In genomic region chr4:140149851-140150635, GRCh38 we compare ENCODE assay signal across 8 cellular contexts. TPM values are rescaled to one million over a fixed set of nuclear protein-coding genes. Genes with fewer than 3 reads are reported as not detected.
DNase-seq lines count a peak whose midpoint lies in the region; ATAC-seq, FAIRE-seq and TF ChIP-seq lines count a peak whose summit lies in the region.

No MANE protein-coding gene starts in this region.

- peak overlapping the region; percentile 94 for H3K9ac ChIP-seq in adipocyte (ENCODE audit: low read length)

- peak overlapping the region; percentile 96 for H3K4me3 ChIP-seq in adipocyte (ENCODE audit: low read length)
- peak overlapping the region; percentile 35 to 92 (median 83) for H3K4me3 ChIP-seq in heart left ventricle
- peak overlapping the region; percentile 52 to 69 (median 66) for H3K4me3 ChIP-seq in pancreas

- TF ChIP-seq CTCF in heart left ventricle (IDR thresholded peaks at IDR 0.05): peak in 5 of 12 donors; percentile 7 to 16 (median 9)
- no peak for TF ChIP-seq CTCF in pancreas (IDR thresholded peaks at IDR 0.05)

- FAIRE-seq in pancreas (lab: Jason Lieb, UNC): no peak

- H3K4me1 ChIP-seq in adipocyte (ENCODE audit: control insufficient read depth, insufficient read depth, low read length) (peaks cover 12% of the 10 kb centered on the region), heart left ventricle (peaks cover 0 to 14% (median 8%) of the 10 kb centered on the region in 12 donors), pancreas (peaks cover 13 to 31% (median 25%) of the 10 kb centered on the region in 3 donors)

- peak; percentile 13 for ATAC-seq in SK-N-SH treated with all-trans-retinoic acid at 6 μM for 48 hours
- peak in 2 of 4 donors; percentile 19 to 36 for ATAC-seq in heart left ventricle
- peak; percentile 19 to 30 (median 19) for ATAC-seq in pancreas
- ATAC-seq in GM18517 (IDR thresholded peaks at IDR 0.05; ENCODE audit: unreplicated experiment): no peak

- H3K9me3 ChIP-seq in adipocyte (ENCODE audit: control insufficient read depth, low read length) (no peaks in the 10 kb centered on the region), heart left ventricle (no peaks in the 10 kb centered on the region), pancreas (no peaks in the 10 kb centered on the region)

- intact Hi-C loops in heart left ventricle (cut with DNase I): loop anchor here (1.0 to 10.0 kb wide), 24 partner anchors 53 to 495 kb away; partner anchors contain the start of gene MGST2 (in 3 of the 10)
- intact Hi-C loops in pancreas (cut with DNase I): loop anchor here in 1 of 3 donors (10.0 kb wide), 1 partner anchor 105 kb away; no protein-coding TSS in a partner anchor

- 1% methylated on average over 20 of the region's 20 CpGs for WGBS in heart left ventricle, 4 donors
- 0% methylated on average over 20 of the region's 20 CpGs for WGBS in pancreas, 2 donors

- H3K27ac ChIP-seq in heart left ventricle: peak overlapping the region; percentile 90 to 100 (median 98)
- H3K27ac ChIP-seq in pancreas: peak overlapping the region; percentile 75 to 99 (median 95)

- H3K27me3 ChIP-seq in adipocyte (replicated peaks; ENCODE audit: control insufficient read depth, insufficient read depth, low read length): no peaks in the 10 kb centered on the region
- H3K27me3 ChIP-seq in heart left ventricle: no peaks in the 10 kb centered on the region
- H3K27me3 ChIP-seq in pancreas: no peaks in the 10 kb centered on the region

- TF ChIP-seq POLR2A in heart left ventricle (IDR thresholded peaks at IDR 0.05): no peak

- DNase-seq in Daoy (ENCODE audit: low read depth) (peak; percentile 58), Kasumi-1 (lab: John Stamatoyannopoulos, UW) (peak; percentile 55 to 63), adipocyte (ENCODE audit: low read depth) (peak; percentile 76), heart left ventricle (peak; percentile 76 to 85 (median 79)), pancreas (peak; percentile 76 to 86 (median 80)), ureter (ENCODE audit: low spot score) (peak; percentile 89)

- H3K36me3 ChIP-seq in adipocyte (ENCODE audit: control insufficient read depth, insufficient read depth, low read length, severe bottlenecking) (no peaks in the 10 kb centered on the region), heart left ventricle (no peaks in the 10 kb centered on the region), pancreas (no peaks in the 10 kb centered on the region)

TF ChIP-seq in SK-N-SH treated with all-trans-retinoic acid at 6 μM for 48 hours, 23 proteins besides CTCF, POLR2A, EP300 and RAD21:
- TF ChIP-seq SNAI2 (CRISPR knock-in tag; IDR thresholded peaks at IDR 0.05) (no peak), CSRNP3 (CRISPR knock-in tag; IDR thresholded peaks at IDR 0.05) (no peak), PPARA (CRISPR knock-in tag; IDR thresholded peaks at IDR 0.05; ENCODE audit: borderline replicate concordance) (no peak), ZNF8 (CRISPR knock-in tag; IDR thresholded peaks at IDR 0.05) (no peak), ESRRG (CRISPR knock-in tag; IDR thresholded peaks at IDR 0.05) (no peak), CREB5 (CRISPR knock-in tag; IDR thresholded peaks at IDR 0.05; ENCODE audit: low read depth) (no peak), ZC3H10 (CRISPR knock-in tag; IDR thresholded peaks at IDR 0.05) (no peak)

RNA-seq across cellular contexts. Expression of gene MAML3, which starts 3.9 kb away (rescaled TPM):
- 2.1 and 2.7 TPM in 2 replicates for total RNA-seq in Daoy (2014; rRNA removed; shearing (Covaris generic))
- total RNA-seq in heart left ventricle: 1 to 10 TPM; 1.7 to 5.9 (median 3.1) TPM
- polyA plus RNA-seq in heart left ventricle: 1 to 10 TPM in 1 of 2 donors, under 1 TPM in 1; 0.76 to 2.2 TPM
- 1 to 10 TPM; 5.3 to 8.9 (median 6.5) TPM for total RNA-seq in pancreas
- 1 to 10 TPM; 3.8 to 4.0 TPM for polyA plus RNA-seq in pancreas
- total RNA-seq in ureter: 23.4 TPM
